Comparison of ENCODE assay signal across 21 cellular contexts in genomic region chr1:114901739-114902255, GRCh38. TPM values are rescaled to one million over a fixed set of nuclear protein-coding genes. Genes with fewer than 3 reads are reported as not detected.
DNase-seq lines count a peak whose midpoint lies in the region; ATAC-seq and TF ChIP-seq lines count a peak whose summit lies in the region.
"Had no signal": no experiment of that assay in that cellular context is flagged by ENCODE, and none has a peak within 500 bp of the region (broad histone marks: within the 10 kb centered on the region; RNA-seq: fewer than 3 reads in every experiment).

No MANE protein-coding gene starts in this region.

- H3K18ac ChIP-seq in neuronal stem cell (ENCODE audit: low read length) = no peak overlapping the region

- no peaks in the 10 kb centered on the region for H3K79me2 ChIP-seq in ACC112 (ENCODE audit: control insufficient read depth, insufficient read depth, low read length, unreplicated experiment)

- no peak overlapping the region for H2AK5ac ChIP-seq in neuronal stem cell (ENCODE audit: low read depth, low read length)

- H3K23ac ChIP-seq in neuronal stem cell (ENCODE audit: low read depth, low read length, poor library complexity) = no peak overlapping the region

- no peak overlapping the region for H3K9ac ChIP-seq in HUES6 (ENCODE audit: low read length)
- H3K9ac ChIP-seq in neuronal stem cell (ENCODE audit: low read depth, low read length, poor library complexity) = no peak overlapping the region

- H3K4me1 ChIP-seq in ACC112 (ENCODE audit: control insufficient read depth, insufficient read depth, low read length, unreplicated experiment) (no peaks in the 10 kb centered on the region), HUES6 (ENCODE audit: control insufficient read depth, insufficient read depth, low read length) (peaks cover 21% of the 10 kb centered on the region; the same call in 1 of the 2 replicates), gastroesophageal sphincter (no peaks in the 10 kb centered on the region), neuronal stem cell (ENCODE audit: control insufficient read depth in 2 of 2, insufficient read depth in 1 of 2, low read depth in 1 of 2, low read length in 2 of 2) (peaks cover 0 to 1% of the 10 kb centered on the region in 2 donors)

- H2AFZ ChIP-seq in ACC112 (ENCODE audit: low read length, unreplicated experiment) (peak overlapping the region; percentile 41), neuronal stem cell (ENCODE audit: low read length) (peak overlapping the region; percentile 59)

- 0 out of 2 replicates have a peak, but pooled peaks cover 7% of the 10 kb centered on the region for H3K9me3 ChIP-seq in HUES6 (ENCODE audit: control insufficient read depth, insufficient read depth, low read depth, low read length)
- peaks cover 0 to 8% (median 0%) of the 10 kb centered on the region in 3 donors for H3K9me3 ChIP-seq in gastroesophageal sphincter
- H3K9me3 ChIP-seq in neuronal stem cell (replicated peaks in 1 of 2; ENCODE audit: control insufficient read depth in 2 of 2, insufficient read depth in 1 of 2, low read depth in 1 of 2, low read length in 2 of 2) = no peaks in the 10 kb centered on the region
- H3K9me3 ChIP-seq: ovary had no signal

- H3K4me2 ChIP-seq in neuronal stem cell (ENCODE audit: insufficient read depth, low read length, poor library complexity, severe bottlenecking) = no peak overlapping the region

- no peak overlapping the region for H4K8ac ChIP-seq in neuronal stem cell (ENCODE audit: low read depth, low read length)

- CTCF ChIA-PET in HEK293T (lab: Yijun Ruan, JAX) = no interaction called here

- H3K4ac ChIP-seq in neuronal stem cell (ENCODE audit: low read length) = no peak overlapping the region

- POLR2A ChIA-PET in HEK293T (lab: Yijun Ruan, JAX) = no interaction called here

- TF ChIP-seq EP300 in gastroesophageal sphincter (IDR thresholded peaks at IDR 0.05) = no peak

- H4K91ac ChIP-seq in neuronal stem cell (ENCODE audit: low read depth, low read length, poor library complexity) = no peak overlapping the region

- peak; percentile 31 for ATAC-seq in gastroesophageal sphincter
- ATAC-seq: GM12878; stimulated activated naive CD8-positive, alpha-beta T cell treated with anti-CD3 and anti-CD28 coated beads, Interleukin-15, amount 100 ng/mL, for 72 hours had no signal

- H3K14ac ChIP-seq in neuronal stem cell (ENCODE audit: low read length) = no peak overlapping the region

- H3K4me3 ChIP-seq in ACC112 (ENCODE audit: low read depth, low read length) = peak overlapping the region; percentile 61
- peak overlapping the region; percentile 50 for H3K4me3 ChIP-seq in HUES6 (ENCODE audit: low read depth, low read length)
- H3K4me3 ChIP-seq in gastroesophageal sphincter = no peak overlapping the region
- H3K4me3 ChIP-seq in neuronal stem cell (ENCODE audit: low read length in 2 of 2) = no peak overlapping the region
- H3K4me3 ChIP-seq: GM12878, ovary had no signal

- no peak overlapping the region for H2BK12ac ChIP-seq in neuronal stem cell (ENCODE audit: low read length)

- 13 to 17% methylated on average over 1 to 8 of the region's 10 CpGs for WGBS in gastroesophageal sphincter (ENCODE audit: low coverage in 1 of 2), 2 donors
- no CpG with 5 or more reads among the region's 10 CpGs for WGBS in neuronal stem cell (ENCODE audit: extremely low coverage in 2 of 2, insufficient read length in 2 of 2, insufficient replicate concordance in 1 of 2), 2 donors

- H3K27me3 ChIP-seq in ACC112 (ENCODE audit: insufficient read depth, low read length) (peaks cover 57% of the 10 kb centered on the region), HUES6 (ENCODE audit: control insufficient read depth, insufficient read depth, low read length) (no peaks in the 10 kb centered on the region), gastroesophageal sphincter (peaks cover 4% of the 10 kb centered on the region), neuronal stem cell (ENCODE audit: control insufficient read depth in 3 of 3, insufficient read depth in 3 of 3, low read depth in 1 of 3, low read length in 3 of 3) (peaks cover 0 to 4% (median 0%) of the 10 kb centered on the region in 3 experiments)
- H3K27me3 ChIP-seq: ovary had no signal

- TF ChIP-seq CTCF in gastroesophageal sphincter (IDR thresholded peaks at IDR 0.05) = no peak

- TF ChIP-seq POLR2A in gastroesophageal sphincter (IDR thresholded peaks at IDR 0.05) = no peak

- H3K27ac ChIP-seq in ACC112 (ENCODE audit: low read depth, low read length) (no peak overlapping the region), HUES6 (ENCODE audit: low read depth, low read length) (no peak overlapping the region), gastroesophageal sphincter (no peak overlapping the region), neuronal stem cell (replicated peaks; ENCODE audit: low read length) (no peak overlapping the region)
- H3K27ac ChIP-seq: HL-60, ovary had no signal

- H2BK5ac ChIP-seq in neuronal stem cell (ENCODE audit: low read length) = no peak overlapping the region

- H3K79me1 ChIP-seq in neuronal stem cell (ENCODE audit: low read depth, low read length) = no peaks in the 10 kb centered on the region

- H3K36me3 ChIP-seq in ACC112 (ENCODE audit: insufficient read depth, low read length) = no peaks in the 10 kb centered on the region
- H3K36me3 ChIP-seq in HUES6 (ENCODE audit: control insufficient read depth, insufficient read depth, low read length) = no peaks in the 10 kb centered on the region
- H3K36me3 ChIP-seq in gastroesophageal sphincter = no peaks in the 10 kb centered on the region
- no peaks in the 10 kb centered on the region for H3K36me3 ChIP-seq in neuronal stem cell (replicated peaks in 1 of 2; ENCODE audit: control insufficient read depth in 2 of 2, insufficient read depth in 2 of 2, low read length in 2 of 2)
- H3K36me3 ChIP-seq: ovary had no signal

- DNase-seq in neuronal stem cell (ENCODE audit: low spot score) = no peak
- no peak for DNase-seq in HEK293T (ENCODE audit: extremely low spot score)
- no peak for DNase-seq in cerebellar nuclear complex (lab: John Stamatoyannopoulos, UW)
- no peak for DNase-seq in stimulated activated CD4-positive, alpha-beta T cell treated with anti-CD3 and anti-CD28 coated beads, Interleukin-15, amount 100 ng/mL, for 24 hours
- no peak for DNase-seq in NCI-H774 (lab: John Stamatoyannopoulos, UW)
- DNase-seq: activated CD4-positive, alpha-beta T cell treated with anti-CD3 and anti-CD28 coated beads, Interleukin-2, amount 10 ng/mL, durations not matched to agents 7 days and 5 days; activated CD8-positive, alpha-beta memory T cell treated with anti-CD3 and anti-CD28 coated beads, Interleukin-2, amount 50 U/mL, for 48 hours; activated effector memory CD4-positive, alpha-beta T cell treated with anti-CD3 and anti-CD28 coated beads, Interleukin-2, amount 50 U/mL, for 16 hours; amniotic stem cell; NCI-H187 treated with DMSO at 0.1 percent for 48 hours; NCI-H446 treated with DMSO at 0.1 percent for 48 hours; stimulated activated naive CD8-positive, alpha-beta T cell treated with anti-CD3 and anti-CD28 coated beads, Interleukin-15, amount 100 ng/mL, for 72 hours had no signal

- no peak overlapping the region for H2BK15ac ChIP-seq in neuronal stem cell (ENCODE audit: low read length)

- H2BK120ac ChIP-seq in neuronal stem cell (ENCODE audit: low read depth, low read length) = no peak overlapping the region

TF ChIP-seq in HEK293T, 16 proteins besides CTCF, POLR2A, EP300 and RAD21:
- no peak for TF ChIP-seq ZNF384 (IDR thresholded peaks at IDR 0.05)
- no peak for TF ChIP-seq ELF4 (IDR thresholded peaks at IDR 0.05)
- TF ChIP-seq CTBP1 (IDR thresholded peaks at IDR 0.05; ENCODE audit: borderline replicate concordance) = no peak
- TF ChIP-seq NFRKB (IDR thresholded peaks at IDR 0.05) = no peak
- TF ChIP-seq BHLHE40 (IDR thresholded peaks at IDR 0.05; ENCODE audit: borderline replicate concordance) = no peak
- no peak for TF ChIP-seq SUZ12 (IDR thresholded peaks at IDR 0.05)
- no peak for TF ChIP-seq TARDBP (IDR thresholded peaks at IDR 0.05)
- TF ChIP-seq ARNT (IDR thresholded peaks at IDR 0.05) = no peak
- no peak for TF ChIP-seq FOXA1 (IDR thresholded peaks at IDR 0.05)
- TF ChIP-seq L3MBTL2 (conservative IDR thresholded peaks at IDR 0.05) = no peak
- no peak for TF ChIP-seq FOXK2 (IDR thresholded peaks at IDR 0.05)
- no peak for TF ChIP-seq PKNOX1 (IDR thresholded peaks at IDR 0.05)
- TF ChIP-seq HDGF (IDR thresholded peaks at IDR 0.05; ENCODE audit: borderline replicate concordance) = no peak
- TF ChIP-seq SP1 (IDR thresholded peaks at IDR 0.05) = no peak
- TF ChIP-seq LEF1 (IDR thresholded peaks at IDR 0.05; ENCODE audit: borderline replicate concordance) = no peak
- TF ChIP-seq FOXM1 (IDR thresholded peaks at IDR 0.05; ENCODE audit: borderline replicate concordance) = no peak
TF ChIP-seq in HEK293T: peak in this region for 0.

RNA-seq across cellular contexts. Expression of gene SYCP1, which starts 47.1 kb away (rescaled TPM):
- not detected for total RNA-seq in gastroesophageal sphincter
- not detected for polyA plus RNA-seq in neuronal stem cell (2013, experiment 1 of 2)
- 0.06 TPM for polyA plus RNA-seq in neuronal stem cell (2013, experiment 2 of 2)
- total RNA-seq: activated CD4-positive, alpha-beta T cell treated with anti-CD3 and anti-CD28 coated beads, Interleukin-2, amount 10 ng/mL, durations not matched to agents 7 days and 5 days; cardiac septum; GM12878; ovary; urinary bladder had no signal
- polyA plus RNA-seq: esophagus, GM12878, urinary bladder had no signal

Comparison
In these comparisons a context has a peak if more than half of its experiments do, and no peak if none do; other contexts are left out.
1. H3K4me3 ChIP-seq: peak in ACC112 (single experiment) and HUES6 (single experiment); none in gastroesophageal sphincter (0 of 2) and neuronal stem cell (0 of 2).